ENCODE assay signal across 9 cellular contexts in the genomic region with DNA sequence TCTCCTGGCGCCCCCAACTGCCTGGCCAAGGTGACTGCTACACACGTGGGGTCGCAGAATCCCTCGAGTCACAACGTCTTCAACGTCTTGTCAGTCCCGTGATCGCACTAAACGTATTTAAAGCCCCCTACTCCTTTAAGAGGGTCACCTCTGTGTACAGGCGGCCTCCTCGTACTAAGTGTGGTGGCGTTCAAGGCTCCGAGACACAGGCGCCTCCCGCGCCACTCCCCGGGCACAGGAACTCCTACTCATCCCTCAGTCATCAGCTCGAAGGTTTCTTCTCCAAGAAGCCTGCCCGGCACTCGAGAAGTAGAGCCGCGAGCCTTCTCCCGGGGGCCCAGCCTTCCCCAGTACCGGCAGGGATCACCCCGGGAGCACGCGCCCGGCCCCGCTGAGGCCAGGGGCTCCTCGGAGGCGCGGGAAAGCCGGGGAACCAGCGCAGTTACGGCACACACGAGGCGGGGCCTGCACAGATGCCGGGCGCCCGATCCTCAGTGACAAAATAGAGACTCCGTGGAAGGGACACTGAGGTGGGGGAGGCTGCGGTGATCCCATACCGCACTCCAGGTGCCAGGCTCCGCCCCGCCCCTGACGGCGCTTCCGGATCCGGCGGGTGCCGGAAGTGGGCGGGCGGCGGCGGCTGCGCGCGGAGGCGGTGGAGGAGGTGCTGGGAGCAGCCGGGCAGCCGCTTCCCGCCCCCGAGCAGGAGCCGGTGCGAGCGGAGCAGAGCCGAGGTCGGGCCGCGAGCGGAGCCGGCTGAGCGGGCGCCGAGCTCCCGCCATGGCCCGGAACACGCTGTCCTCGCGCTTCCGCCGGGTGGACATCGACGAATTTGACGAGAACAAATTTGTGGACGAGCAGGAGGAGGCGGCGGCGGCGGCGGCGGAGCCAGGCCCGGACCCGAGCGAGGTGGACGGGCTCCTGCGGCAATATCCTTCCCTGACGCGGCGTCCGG. TPM values are rescaled to one million over a fixed set of nuclear protein-coding genes. Genes with fewer than 3 reads are reported as not detected.
DNase-seq lines count a peak whose midpoint lies in the region; ATAC-seq and TF ChIP-seq lines count a peak whose summit lies in the region.
"Had no signal": no experiment of that assay in that cellular context is flagged by ENCODE, and none has a peak within 500 bp of the region (broad histone marks: within the 10 kb centered on the region; RNA-seq: fewer than 3 reads in every experiment).

No MANE protein-coding gene starts in this region.

- TF ChIP-seq POLR2A in GM19193 (IDR thresholded peaks at IDR 0.05; ENCODE audit: extremely low read depth, insufficient read depth, insufficient read length) (peak; percentile 95), lower leg skin (IDR thresholded peaks at IDR 0.05) (peak in 1 of 2 donors; percentile 78)

- H3K4me3 ChIP-seq in lower leg skin (ENCODE audit: low read depth, poor library complexity, severe bottlenecking) = peak overlapping the region; percentile 94

- 0 to 1% methylated on average over 42 to 47 of the region's 101 CpGs for WGBS in lower leg skin, 2 donors

- peak; percentile 35 for ATAC-seq in HG03378 (IDR thresholded peaks at IDR 0.05; ENCODE audit: unreplicated experiment)

- intact Hi-C loops in lower leg skin (cut with DNase I; ENCODE audit: low total_unique reads) = no loop called here

- TF ChIP-seq CTCF in lower leg skin (IDR thresholded peaks at IDR 0.05) = no peak

- DNase-seq in C1 segment of cervical spinal cord (lab: John Stamatoyannopoulos, UW) = peak; percentile 11 to 93 (median 76)
- peak; percentile 62 for DNase-seq in NCI-H526 treated with DMSO at 0.1 percent for 48 hours (lab: John Stamatoyannopoulos, UW)
- DNase-seq in activated CD4-positive, alpha-beta T cell treated with anti-CD3 and anti-CD28 coated beads, Interleukin-2, amount 50 U/mL, for 48 hours = peak; percentile 88 to 91
- peak; percentile 61 to 88 for DNase-seq in dermis microvascular lymphatic vessel endothelial cell (ENCODE audit: low read depth in 2 of 2)
- peak; percentile 68 to 96 for DNase-seq in lower leg skin (ENCODE audit: low spot score in 2 of 2)
- peak; percentile 93 to 94 for DNase-seq in stimulated activated CD4-positive, alpha-beta T cell treated with anti-CD3 and anti-CD28 coated beads, Interleukin-4, amount 100 ng/mL, for 4 hours

RNA-seq across cellular contexts. Expression of a gene that starts 6.9 kb away (rescaled TPM):
- total RNA-seq in dermis microvascular lymphatic vessel endothelial cell (13.7 and 16.3 TPM in 2 replicates), lower leg skin (10 to 100 TPM; 34.8 to 45.5 (median 42.3) TPM)

RNA-seq across cellular contexts. Expression of a gene that starts 7.0 kb away (rescaled TPM):
- total RNA-seq in dermis microvascular lymphatic vessel endothelial cell (1,146 and 1,670 TPM in 2 replicates), lower leg skin (1,000 to 10,000 TPM; 2,721 to 5,210 (median 3,159) TPM)

RNA-seq across cellular contexts. Expression of a gene that starts 15.5 kb away (rescaled TPM):
- total RNA-seq in dermis microvascular lymphatic vessel endothelial cell (not detected in 2 replicates), lower leg skin (not detected)
- total RNA-seq: glomerular endothelial cell had no signal

Comparison
In these comparisons a context has a peak if more than half of its experiments do, and no peak if none do; other contexts are left out.
1. Peak in every context shown above with its lines: DNase-seq, ATAC-seq and H3K4me3 ChIP-seq.